ENCODE assay signal across 8 cellular contexts in genomic region chr21:34845521-34846213, GRCh38.
DNase-seq lines count a peak whose midpoint lies in the region; ATAC-seq and TF ChIP-seq lines count a peak whose summit lies in the region.

No MANE protein-coding gene starts in this region.

- ATAC-seq in GM19467 (IDR thresholded peaks at IDR 0.05; ENCODE audit: unreplicated experiment) (peak; percentile 82), HG03469 (IDR thresholded peaks at IDR 0.05; ENCODE audit: unreplicated experiment) (peak; percentile 91)

- H3K4me3 ChIP-seq in retinal pigment epithelial cell (ENCODE audit: low read length) = no peak overlapping the region

- peak overlapping the region; percentile 72 for H3K27ac ChIP-seq in epithelial cell of prostate

- DNase-seq in DMS153 treated with DMSO at 0.1 percent for 48 hours (lab: John Stamatoyannopoulos, UW; ENCODE audit: unreplicated experiment) (peak; percentile 16), T-helper 2 cell (peak in 4 of 5 experiments; percentile 13 to 91 (median 25)), epithelial cell of prostate (ENCODE audit: low read depth, low spot score) (peak; percentile 76), retinal pigment epithelial cell (ENCODE audit: low read depth) (peak; percentile 52), NCI-H1048 (lab: John Stamatoyannopoulos, UW) (no peak)
- DNase-seq in effector CD4-positive, alpha-beta T cell = no peak

- TF ChIP-seq CTCF in retinal pigment epithelial cell (conservative IDR thresholded peaks at IDR 0.05; ENCODE audit: low read depth, low read length) = no peak

Comparison
In these comparisons a context has a peak if more than half of its experiments do, and no peak if none do; other contexts are left out.
1. DNase-seq: peak in DMS153 treated with DMSO at 0.1 percent for 48 hours (single experiment), T-helper 2 cell (4 of 5), epithelial cell of prostate (single experiment) and retinal pigment epithelial cell (single experiment); none in effector CD4-positive, alpha-beta T cell (single experiment) and NCI-H1048 (single experiment).